Comparison of ENCODE assay signal across 1 cellular context in genomic region chr1:48530727-48531351, GRCh38.
A peak's percentile ranks its signal among the peaks of the same experiment; 100 is the strongest.
TF ChIP-seq lines count a peak whose summit lies in the region.

No MANE protein-coding gene starts in this region.

TF ChIP-seq in K562, 482 proteins besides CTCF, POLR2A, EP300 and RAD21 (continued from another document):
- no peak; the same call in 1 of the 2 replicates for TF ChIP-seq NR3C1 (CRISPR knock-in tag; IDR thresholded peaks at IDR 0.05)
- no peak for TF ChIP-seq BRD4 (IDR thresholded peaks at IDR 0.05)
- no peak for TF ChIP-seq ZBTB11 (CRISPR knock-in tag; IDR thresholded peaks at IDR 0.05)
- peak; percentile 99 for TF ChIP-seq EHMT2 (IDR thresholded peaks at IDR 0.05)
- peak; percentile 48; the same call in 1 of the 2 replicates for TF ChIP-seq TAL1 (IDR thresholded peaks at IDR 0.05)
- TF ChIP-seq POLR2AphosphoS5 (IDR thresholded peaks at IDR 0.05; ENCODE audit: control insufficient read depth, insufficient read depth, low read depth, low read length): 0 out of 2 replicates have a peak, but pooled peaks have one; percentile 32
- peak in 1 of 2 experiments; percentile 68; a peak in 2 of 4 replicates for TF ChIP-seq MAZ (CRISPR knock-in tag; conservative IDR thresholded peaks at IDR 0.05 in 1 of 2, IDR thresholded peaks at IDR 0.05 in 1 of 2)
- TF ChIP-seq ZNF584 (CRISPR knock-in tag; IDR thresholded peaks at IDR 0.05; ENCODE audit: low read depth): peak; percentile 77; the same call in 1 of the 2 replicates
- peak in 1 of 2 experiments; percentile 25; a peak in 1 of 3 replicates for TF ChIP-seq CBX3 (IDR thresholded peaks at IDR 0.05; ENCODE audit: borderline replicate concordance in 1 of 2, low read length in 2 of 2)
- TF ChIP-seq PREB (CRISPR knock-in tag; IDR thresholded peaks at IDR 0.05): peak; percentile 53; the same call in 1 of the 2 replicates
- peak; percentile 37; the same call in 1 of the 2 replicates for TF ChIP-seq CTBP1 (IDR thresholded peaks at IDR 0.05; ENCODE audit: borderline replicate concordance)
- TF ChIP-seq DMBX1 (CRISPR knock-in tag; IDR thresholded peaks at IDR 0.05; ENCODE audit: borderline replicate concordance): peak; percentile 79; the same call in 1 of the 2 replicates
- TF ChIP-seq ZNF263 (CRISPR knock-in tag; IDR thresholded peaks at IDR 0.05; ENCODE audit: borderline replicate concordance): 0 out of 2 replicates have a peak, but pooled peaks have one; percentile 20
- TF ChIP-seq ZBTB26 (CRISPR knock-in tag; IDR thresholded peaks at IDR 0.05): no peak
- peak; percentile 45 for TF ChIP-seq SMC3 (conservative IDR thresholded peaks at IDR 0.05; ENCODE audit: insufficient read depth, low read depth, low read length)
- TF ChIP-seq ESRRA (IDR thresholded peaks at IDR 0.05; ENCODE audit: borderline replicate concordance, low read depth): 0 out of 2 replicates have a peak, but pooled peaks have one; percentile 20
- TF ChIP-seq CREB3 (tag; conservative IDR thresholded peaks at IDR 0.05; ENCODE audit: low read depth): 0 out of 2 replicates have a peak, but pooled peaks have one; percentile 47
- 0 out of 2 replicates have a peak, but pooled peaks have one; percentile 45 for TF ChIP-seq NCOA1 (IDR thresholded peaks at IDR 0.05; ENCODE audit: low read depth)
- peak; percentile 53 for TF ChIP-seq TCF3 (CRISPR knock-in tag; IDR thresholded peaks at IDR 0.05)
- 0 out of 2 replicates have a peak, but pooled peaks have one; percentile 70 for TF ChIP-seq ZNF197 (CRISPR knock-in tag; IDR thresholded peaks at IDR 0.05; ENCODE audit: low read depth)
- 0 out of 2 replicates have a peak, but pooled peaks have one; percentile 54 for TF ChIP-seq LCOR (CRISPR knock-in tag; IDR thresholded peaks at IDR 0.05)
- no peak for TF ChIP-seq DNMT1 (IDR thresholded peaks at IDR 0.05)
- TF ChIP-seq SMAD4 (CRISPR knock-in tag; conservative IDR thresholded peaks at IDR 0.05): peak; percentile 35; the same call in 1 of the 2 replicates
- TF ChIP-seq MTA3 (IDR thresholded peaks at IDR 0.05; ENCODE audit: borderline replicate concordance): no peak
- no peak for TF ChIP-seq E2F6 (IDR thresholded peaks at IDR 0.05; ENCODE audit: borderline replicate concordance in 1 of 2, extremely low read depth in 1 of 2, insufficient read depth in 1 of 2, insufficient read length in 1 of 2, low read depth in 1 of 2, low read length in 1 of 2, poor library complexity in 1 of 2, severe bottlenecking in 1 of 2)
TF ChIP-seq in K562: peak in this region for 45.
